ENCODE assay signal across 12 cellular contexts in genomic region chr19:51948979-51949378, GRCh38. TPM values are rescaled to one million over a fixed set of nuclear protein-coding genes. Genes with fewer than 3 reads are reported as not detected.
DNase-seq lines count a peak whose midpoint lies in the region; ATAC-seq, FAIRE-seq and TF ChIP-seq lines count a peak whose summit lies in the region.
"Had no signal": no experiment of that assay in that cellular context is flagged by ENCODE, and none has a peak within 500 bp of the region (broad histone marks: within the 10 kb centered on the region; RNA-seq: fewer than 3 reads in every experiment).

No MANE protein-coding gene starts in this region.

- H3K4me3 ChIP-seq in GM23248 = peak overlapping the region; percentile 67
- H3K4me3 ChIP-seq in endothelial cell of umbilical vein (replicated peaks in 1 of 3; ENCODE audit: insufficient read depth in 1 of 3, low read depth in 1 of 3, low read length in 3 of 3) = no peak overlapping the region
- H3K4me3 ChIP-seq in CD8-positive, alpha-beta memory T cell (ENCODE audit: low read length) = no peak overlapping the region
- H3K4me3 ChIP-seq: transverse colon had no signal

- H4K20me1 ChIP-seq in GM23248 (ENCODE audit: insufficient read depth) (no peaks in the 10 kb centered on the region), endothelial cell of umbilical vein (replicated peaks; ENCODE audit: control insufficient read depth, extremely low read depth, insufficient read depth, low read length) (no peaks in the 10 kb centered on the region)

- 10 to 15% methylated on average over 25 of the region's 25 CpGs for WGBS in GM23248 (ENCODE audit: low coverage in 1 of 2, low lambda C conversion rate in 2 of 2, missing lambda C conversion rate in 2 of 2), 2 experiments

- no peak overlapping the region for H3K27ac Mint-ChIP-seq in CD4-positive, alpha-beta T cell
- no peak overlapping the region for H3K27ac Mint-ChIP-seq in CD8-positive, alpha-beta memory T cell
- H3K27ac Mint-ChIP-seq: activated naive CD4-positive, alpha-beta T cell treated with anti-CD3 and anti-CD28 coated beads, Interleukin-2, amount 50 U/mL, for 72 hours had no signal

- no TSS peak for BruUV-seq in endothelial cell of umbilical vein (replicated peaks; lab: Mats Ljungman, UMichigan)

- no peaks in the 10 kb centered on the region for H3K27me3 Mint-ChIP-seq in CD4-positive, alpha-beta T cell
- no peaks in the 10 kb centered on the region for H3K27me3 Mint-ChIP-seq in CD8-positive, alpha-beta memory T cell

- TF ChIP-seq POLR2A in endothelial cell of umbilical vein (IDR thresholded peaks at IDR 0.05; ENCODE audit: low read depth, low read length) = no peak

- no peaks in the 10 kb centered on the region for H3K79me2 ChIP-seq in GM23248 (ENCODE audit: insufficient read depth)
- no peaks in the 10 kb centered on the region for H3K79me2 ChIP-seq in endothelial cell of umbilical vein (ENCODE audit: control insufficient read depth, insufficient read depth, low read length)

- peaks cover 24% of the 10 kb centered on the region for H3K9me3 Mint-ChIP-seq in CD4-positive, alpha-beta T cell
- H3K9me3 Mint-ChIP-seq in CD8-positive, alpha-beta memory T cell = peaks cover 52 to 88% (median 86%) of the 10 kb centered on the region in 5 donors

- no peak for TF ChIP-seq CTCF in endothelial cell of umbilical vein (IDR thresholded peaks at IDR 0.05; ENCODE audit: extremely low read depth in 1 of 2, insufficient read depth in 1 of 2, low read depth in 1 of 2, low read length in 2 of 2)
- TF ChIP-seq CTCF in CD4-positive, alpha-beta T cell (IDR thresholded peaks at IDR 0.05) = no peak

- no peaks in the 10 kb centered on the region for H3K4me1 Mint-ChIP-seq in CD4-positive, alpha-beta T cell (ENCODE audit: low read depth)
- no peaks in the 10 kb centered on the region for H3K4me1 Mint-ChIP-seq in CD8-positive, alpha-beta memory T cell

- peak overlapping the region; percentile 18 for H3K27ac ChIP-seq in GM23248
- H3K27ac ChIP-seq in endothelial cell of umbilical vein (ENCODE audit: insufficient read depth, low read depth, low read length) = no peak overlapping the region
- H3K27ac ChIP-seq in CD4-positive, alpha-beta T cell (ENCODE audit: low read depth, low read length) = no peak overlapping the region
- no peak overlapping the region for H3K27ac ChIP-seq in CD8-positive, alpha-beta memory T cell (ENCODE audit: low read depth, low read length)
- H3K27ac ChIP-seq: transverse colon had no signal

- H3K4me1 ChIP-seq in GM23248 (ENCODE audit: insufficient read depth) (no peaks in the 10 kb centered on the region), endothelial cell of umbilical vein (ENCODE audit: control insufficient read depth, extremely low read depth, insufficient read depth, low read length) (no peaks in the 10 kb centered on the region)
- H3K4me1 ChIP-seq in CD8-positive, alpha-beta memory T cell (ENCODE audit: insufficient read depth, low read length) = no peaks in the 10 kb centered on the region
- H3K4me1 ChIP-seq: transverse colon had no signal

- H3K9me1 ChIP-seq in endothelial cell of umbilical vein (replicated peaks; ENCODE audit: control insufficient read depth, extremely low read depth, insufficient read depth, low read length) = no peaks in the 10 kb centered on the region

- no peak for FAIRE-seq in endothelial cell of umbilical vein (lab: Jason Lieb, UNC)
- FAIRE-seq: RCC 7860 had no signal

- POLR2A ChIA-PET in endothelial cell of umbilical vein (lab: Charles Lee) = no interaction called here
- POLR2A ChIA-PET in CD4-positive, alpha-beta T cell (lab: Charles Lee) = no interaction called here
- POLR2A ChIA-PET in CD8-positive, alpha-beta memory T cell (lab: Charles Lee) = no interaction called here

- peaks cover 73% of the 10 kb centered on the region for H3K36me3 Mint-ChIP-seq in CD4-positive, alpha-beta T cell (ENCODE audit: low read depth)
- peaks cover 11 to 57% (median 42%) of the 10 kb centered on the region in 3 donors for H3K36me3 Mint-ChIP-seq in CD8-positive, alpha-beta memory T cell

- no peak overlapping the region for H3K4me3 Mint-ChIP-seq in CD4-positive, alpha-beta T cell
- no peak overlapping the region for H3K4me3 Mint-ChIP-seq in CD8-positive, alpha-beta memory T cell

- dilution Hi-C loops in endothelial cell of umbilical vein (cut with MboI; ENCODE audit: extremely low pct_ligation_motif_present, low sequenced_read_pairs) = no loop called here

- ATAC-seq in GM21619 (IDR thresholded peaks at IDR 0.05; ENCODE audit: unreplicated experiment) = no peak
- ATAC-seq in CD4-positive, alpha-beta T cell (ENCODE audit: poor library complexity) = no peak
- ATAC-seq: activated naive CD4-positive, alpha-beta T cell treated with anti-CD3 and anti-CD28 coated beads, Interleukin-2, amount 50 U/mL, for 72 hours had no signal

- H3K4me2 ChIP-seq in GM23248 (ENCODE audit: unreplicated experiment) (peak overlapping the region; percentile 36), endothelial cell of umbilical vein (ENCODE audit: insufficient read depth, low read length) (no peak overlapping the region)

- H3K27me3 ChIP-seq in GM23248 (replicated peaks; ENCODE audit: insufficient read depth) = no peaks in the 10 kb centered on the region
- no peaks in the 10 kb centered on the region for H3K27me3 ChIP-seq in endothelial cell of umbilical vein (ENCODE audit: control insufficient read depth in 2 of 2, insufficient read depth in 2 of 2, low read length in 2 of 2)
- H3K27me3 ChIP-seq in CD4-positive, alpha-beta T cell (ENCODE audit: control insufficient read depth, insufficient read depth, low read length) = no peaks in the 10 kb centered on the region
- H3K27me3 ChIP-seq in CD8-positive, alpha-beta memory T cell (ENCODE audit: insufficient read depth, low read length, poor library complexity, severe bottlenecking) = no peaks in the 10 kb centered on the region
- H3K27me3 ChIP-seq: transverse colon had no signal

- H3K9ac ChIP-seq in GM23248 (peak overlapping the region; percentile 71), endothelial cell of umbilical vein (replicated peaks; ENCODE audit: extremely low read depth, insufficient read depth, low read length) (no peak overlapping the region)

- H3K36me3 ChIP-seq in GM23248 (ENCODE audit: low read depth) = peaks cover 32% of the 10 kb centered on the region
- peaks cover 8 to 12% of the 10 kb centered on the region in 2 experiments for H3K36me3 ChIP-seq in endothelial cell of umbilical vein (ENCODE audit: control insufficient read depth in 2 of 2, extremely low read depth in 1 of 2, insufficient read depth in 2 of 2, low read length in 2 of 2)
- H3K36me3 ChIP-seq in CD8-positive, alpha-beta memory T cell (ENCODE audit: insufficient read depth, low read length) = peaks cover 12% of the 10 kb centered on the region

- intact Hi-C loops in endothelial cell of umbilical vein (cut with micrococcal nuclease) = no loop called here
- intact Hi-C loops in posterior cingulate gyrus (cut with DNase I) = no loop called here
- intact Hi-C loops in CD4-positive, alpha-beta T cell (cut with DNase I, micrococcal nuclease) = no loop called here

- H3K9me2 ChIP-seq in GM23248 (ENCODE audit: insufficient read depth) = no peaks in the 10 kb centered on the region

- no peaks in the 10 kb centered on the region for H3K9me3 ChIP-seq in GM23248 (ENCODE audit: low read depth)
- H3K9me3 ChIP-seq in endothelial cell of umbilical vein (replicated peaks; ENCODE audit: control insufficient read depth, insufficient read depth, low read length) = peaks cover 16% of the 10 kb centered on the region
- H3K9me3 ChIP-seq in CD4-positive, alpha-beta T cell (ENCODE audit: control insufficient read depth, low read length) = peaks cover 78% of the 10 kb centered on the region
- peaks cover 64% of the 10 kb centered on the region for H3K9me3 ChIP-seq in CD8-positive, alpha-beta memory T cell (ENCODE audit: low read length)

- in situ Hi-C loops in GM23248 (cut with MboI) = no loop called here

- H3F3A ChIP-seq in GM23248 (ENCODE audit: insufficient read depth) = no peaks in the 10 kb centered on the region

- CTCF ChIA-PET in endothelial cell of umbilical vein (lab: Charles Lee) = no interaction called here
- CTCF ChIA-PET in CD4-positive, alpha-beta T cell (lab: Charles Lee) = no interaction called here
- CTCF ChIA-PET in CD8-positive, alpha-beta memory T cell (lab: Charles Lee) = no interaction called here

- H2AFZ ChIP-seq in GM23248 (peak overlapping the region; percentile 86), endothelial cell of umbilical vein (ENCODE audit: low read depth, low read length) (peak overlapping the region; percentile 7)

- DNase-seq in GM23248 (peak; percentile 57), endothelial cell of umbilical vein (ENCODE audit: low read depth, low spot score) (no peak), posterior cingulate gyrus (peak in 7 of 10 donors; percentile 12 to 88 (median 33))
- no peak for DNase-seq in CD4-positive, alpha-beta T cell
- no peak for DNase-seq in CD8-positive, alpha-beta memory T cell
- DNase-seq: activated CD4-positive, CD25-positive, alpha-beta regulatory T cell treated with anti-CD3 and anti-CD28 coated beads, Interleukin-2, amount 50 U/mL, for 72 hours; NCI-H2029 treated with DMSO at 0.1 percent for 48 hours; stimulated activated CD4-positive, alpha-beta T cell treated with anti-CD3 and anti-CD28 coated beads, Interleukin-15, amount 100 ng/mL, for 24 hours; transverse colon had no signal

RNA-seq across cellular contexts. Expression of gene ZNF613, which starts 21.7 kb away (rescaled TPM):
- total RNA-seq in GM23248 (2014; rRNA removed; shearing (Covaris generic)) = 3.7 and 7.1 TPM in 2 replicates
- polyA plus RNA-seq in GM23248 (2016; fragmentation: Nextera tagmentation; extraction: Ambion mirVana) (3.6 and 6.1 TPM in 2 replicates), endothelial cell of umbilical vein (1.7 and 2.1 TPM in 2 replicates)
- 4.4 and 6.5 TPM in 2 replicates for total RNA-seq in endothelial cell of umbilical vein
- 4.1 and 4.5 TPM in 2 replicates for polyA plus RNA-seq in endothelial cell of umbilical vein (2011; cell fraction: cytosol; rRNA removed)
- 3.7 and 3.8 TPM in 2 replicates for polyA plus RNA-seq in endothelial cell of umbilical vein (2011; cell fraction: nucleus; rRNA removed)
- polyA plus RNA-seq in endothelial cell of umbilical vein (2012) = 3.0 and 3.6 TPM in 2 replicates
- 6.6 and 7.8 TPM in 2 replicates for polyA minus RNA-seq in endothelial cell of umbilical vein
- polyA minus RNA-seq in endothelial cell of umbilical vein (2011; cell fraction: cytosol; rRNA and poly(A)+ RNA removed) = 3.7 TPM
- 2.4 and 4.0 TPM in 2 replicates for polyA minus RNA-seq in endothelial cell of umbilical vein (2011; cell fraction: nucleus; rRNA and poly(A)+ RNA removed)
- total RNA-seq in CD4-positive, alpha-beta T cell = 1 to 10 TPM in 1 of 2 experiments, under 1 TPM in 1; 0.67 to 1.3 TPM
- total RNA-seq in CD8-positive, alpha-beta memory T cell = 1 to 10 TPM; 3.5 to 4.6 TPM
- 3.5 TPM for polyA plus RNA-seq in CD8-positive, alpha-beta memory T cell

RNA-seq across cellular contexts. Expression of gene ZNF350, which starts 37.7 kb away (rescaled TPM):
- total RNA-seq in GM23248 (2014; rRNA removed; shearing (Covaris generic)) = 7.3 and 7.5 TPM in 2 replicates
- polyA plus RNA-seq in GM23248 (2016; fragmentation: Nextera tagmentation; extraction: Ambion mirVana) (7.3 and 9.0 TPM in 2 replicates), endothelial cell of umbilical vein (2.1 and 2.6 TPM in 2 replicates)
- total RNA-seq in endothelial cell of umbilical vein = 8.4 and 9.8 TPM in 2 replicates
- 4.0 and 4.8 TPM in 2 replicates for polyA plus RNA-seq in endothelial cell of umbilical vein (2011; cell fraction: cytosol; rRNA removed)
- 9.0 and 12.2 TPM in 2 replicates for polyA plus RNA-seq in endothelial cell of umbilical vein (2011; cell fraction: nucleus; rRNA removed)
- polyA plus RNA-seq in endothelial cell of umbilical vein (2012) = 5.2 and 5.8 TPM in 2 replicates
- polyA minus RNA-seq in endothelial cell of umbilical vein = 6.7 and 7.4 TPM in 2 replicates
- polyA minus RNA-seq in endothelial cell of umbilical vein (2011; cell fraction: cytosol; rRNA and poly(A)+ RNA removed) = 1.3 TPM
- polyA minus RNA-seq in endothelial cell of umbilical vein (2011; cell fraction: nucleus; rRNA and poly(A)+ RNA removed) = 8.4 and 13.1 TPM in 2 replicates
- total RNA-seq in CD4-positive, alpha-beta T cell = 10 to 100 TPM; 37.6 to 39.2 TPM
- 1 to 10 TPM; 9.0 to 10.0 TPM for total RNA-seq in CD8-positive, alpha-beta memory T cell
- polyA plus RNA-seq in CD8-positive, alpha-beta memory T cell = 19.4 TPM

RNA-seq across cellular contexts. Expression of gene ZNF649, which starts 44.2 kb away (rescaled TPM):
- 3.8 and 5.8 TPM in 2 replicates for total RNA-seq in GM23248 (2014; rRNA removed; shearing (Covaris generic))
- polyA plus RNA-seq in GM23248 (2016; fragmentation: Nextera tagmentation; extraction: Ambion mirVana) = 5.4 and 5.8 TPM in 2 replicates
- total RNA-seq in endothelial cell of umbilical vein = 8.6 and 9.0 TPM in 2 replicates
- polyA plus RNA-seq in endothelial cell of umbilical vein = 2.0 and 2.1 TPM in 2 replicates
- polyA plus RNA-seq in endothelial cell of umbilical vein (2011; cell fraction: cytosol; rRNA removed) = 2.1 TPM in 2 replicates
- 3.1 and 5.0 TPM in 2 replicates for polyA plus RNA-seq in endothelial cell of umbilical vein (2011; cell fraction: nucleus; rRNA removed)
- polyA plus RNA-seq in endothelial cell of umbilical vein (2012) = 3.7 and 5.8 TPM in 2 replicates
- 6.0 and 6.3 TPM in 2 replicates for polyA minus RNA-seq in endothelial cell of umbilical vein
- not detected for polyA minus RNA-seq in endothelial cell of umbilical vein (2011; cell fraction: cytosol; rRNA and poly(A)+ RNA removed)
- 5.4 and 10.0 TPM in 2 replicates for polyA minus RNA-seq in endothelial cell of umbilical vein (2011; cell fraction: nucleus; rRNA and poly(A)+ RNA removed)
- total RNA-seq in CD4-positive, alpha-beta T cell = 10 to 100 TPM; 13.0 to 13.2 TPM
- 10 to 100 TPM; 12.3 to 13.5 TPM for total RNA-seq in CD8-positive, alpha-beta memory T cell
- polyA plus RNA-seq in CD8-positive, alpha-beta memory T cell = 7.2 TPM

RNA-seq across cellular contexts. Expression of gene ZNF615, which starts 59.0 kb away (rescaled TPM):
- 6.4 and 6.9 TPM in 2 replicates for total RNA-seq in GM23248 (2014; rRNA removed; shearing (Covaris generic))
- 4.6 and 5.0 TPM in 2 replicates for polyA plus RNA-seq in GM23248 (2016; fragmentation: Nextera tagmentation; extraction: Ambion mirVana)
- 4.5 and 5.1 TPM in 2 replicates for total RNA-seq in endothelial cell of umbilical vein
- 1.4 TPM in 2 replicates for polyA plus RNA-seq in endothelial cell of umbilical vein
- polyA plus RNA-seq in endothelial cell of umbilical vein (2011; cell fraction: cytosol; rRNA removed) = 1.9 and 2.3 TPM in 2 replicates
- polyA plus RNA-seq in endothelial cell of umbilical vein (2011; cell fraction: nucleus; rRNA removed) = 3.5 and 4.5 TPM in 2 replicates
- 3.4 and 3.8 TPM in 2 replicates for polyA plus RNA-seq in endothelial cell of umbilical vein (2012)
- polyA minus RNA-seq in endothelial cell of umbilical vein = 7.3 and 10.9 TPM in 2 replicates
- polyA minus RNA-seq in endothelial cell of umbilical vein (2011; cell fraction: cytosol; rRNA and poly(A)+ RNA removed) = 2.7 TPM
- 5.2 and 6.8 TPM in 2 replicates for polyA minus RNA-seq in endothelial cell of umbilical vein (2011; cell fraction: nucleus; rRNA and poly(A)+ RNA removed)
- 1 to 10 TPM; 8.9 to 9.2 TPM for total RNA-seq in CD4-positive, alpha-beta T cell
- total RNA-seq in CD8-positive, alpha-beta memory T cell = 1 to 10 TPM; 7.6 to 8.8 TPM
- polyA plus RNA-seq in CD8-positive, alpha-beta memory T cell = 9.6 TPM

Comparison
In these comparisons a context has a peak if more than half of its experiments do, and no peak if none do; other contexts are left out.
1. DNase-seq: peak in GM23248 (single experiment) and posterior cingulate gyrus (7 of 10); none in endothelial cell of umbilical vein (single experiment), CD4-positive, alpha-beta T cell (0 of 10) and CD8-positive, alpha-beta memory T cell (0 of 5).